ENCODE assay signal across 22 cellular contexts in genomic region chr6:16634855-16635254, GRCh38.
DNase-seq lines count a peak whose midpoint lies in the region; ATAC-seq and TF ChIP-seq lines count a peak whose summit lies in the region.
"Had no signal": no experiment of that assay in that cellular context is flagged by ENCODE, and none has a peak within 500 bp of the region (broad histone marks: within the 10 kb centered on the region; RNA-seq: fewer than 3 reads in every experiment).

No MANE protein-coding gene starts in this region.

- no peak overlapping the region for H3K4me3 ChIP-seq in CD4-positive, CD25-positive, alpha-beta regulatory T cell (ENCODE audit: low read depth, low read length)
- H3K4me3 ChIP-seq in CD4-positive, alpha-beta memory T cell (ENCODE audit: low read length in 2 of 2) = no peak overlapping the region
- H3K4me3 ChIP-seq: A549; BLaER1 treated with 17β-estradiol and CSF1 and Interleukin-3, amounts not matched to agents 10 nM and 100 nM; SK-N-MC had no signal

- DNase-seq in CD4-positive, CD25-positive, alpha-beta regulatory T cell = no peak
- no peak for DNase-seq in CD4-positive, alpha-beta memory T cell
- peak; percentile 72 for DNase-seq in NCI-H69 (lab: John Stamatoyannopoulos, UW)
- no peak for DNase-seq in left lobe of liver (ENCODE audit: low spot score)
- no peak for DNase-seq in activated CD4-positive, alpha-beta T cell treated with anti-CD3 and anti-CD28 coated beads for 36 hours
- no peak for DNase-seq in effector CD4-positive, alpha-beta T cell
- no peak for DNase-seq in osteocyte (ENCODE audit: extremely low spot score, unreplicated experiment)
- DNase-seq: AML-193, DMS153, DND-41, MM.1S, NCI-H2029, NCI-H2227 treated with DMSO at 0.1 percent for 48 hours, NCI-H510A, NCI-H774, SIG-M5 had no signal

- CTCF ChIA-PET in CD4-positive, alpha-beta memory T cell (lab: Charles Lee; ENCODE audit: partially characterized antibody) = interaction anchor here (0.8 to 2.1 kb wide), 8 partner anchors 9 to 225 kb away, joined by 3 to 7 read pairs (median 3); no protein-coding TSS in a partner anchor
- CTCF ChIA-PET in activated CD4-positive, alpha-beta T cell treated with anti-CD3 and anti-CD28 coated beads for 36 hours (lab: Charles Lee) = interaction anchor here (0.8 kb wide), 2 partner anchors 129 to 335 kb away, joined by 3 read pairs; no protein-coding TSS in a partner anchor

- H3K36me3 Mint-ChIP-seq in CD4-positive, CD25-positive, alpha-beta regulatory T cell = peaks cover 28% of the 10 kb centered on the region
- H3K36me3 Mint-ChIP-seq in CD4-positive, alpha-beta memory T cell = peaks cover 26 to 30% of the 10 kb centered on the region in 2 donors
- H3K36me3 Mint-ChIP-seq in activated CD4-positive, alpha-beta T cell treated with anti-CD3 and anti-CD28 coated beads for 36 hours (ENCODE audit: low read depth) = peaks cover 15% of the 10 kb centered on the region
- peaks cover 5% of the 10 kb centered on the region for H3K36me3 Mint-ChIP-seq in osteocyte (ENCODE audit: unreplicated experiment)
- H3K36me3 Mint-ChIP-seq: IgD-negative memory B cell had no signal

- ATAC-seq in CD4-positive, CD25-positive, alpha-beta regulatory T cell (ENCODE audit: low read depth in 2 of 2) = no peak
- peak; percentile 30 for ATAC-seq in left lobe of liver
- ATAC-seq in activated CD4-positive, alpha-beta T cell treated with anti-CD3 and anti-CD28 coated beads for 36 hours = no peak
- ATAC-seq: A549, HCT116 had no signal

- no peak overlapping the region for H3K27ac ChIP-seq in CD4-positive, CD25-positive, alpha-beta regulatory T cell (ENCODE audit: insufficient read depth, low read length, poor library complexity, severe bottlenecking)
- H3K27ac ChIP-seq in CD4-positive, alpha-beta memory T cell (ENCODE audit: low read depth, low read length) = no peak overlapping the region
- H3K27ac ChIP-seq: A549; BLaER1 treated with 17β-estradiol and CSF1 and Interleukin-3, amounts not matched to agents 10 nM and 100 nM; KMS-11; SK-N-MC had no signal

- POLR2A ChIA-PET in CD4-positive, alpha-beta memory T cell (lab: Charles Lee; ENCODE audit: partially characterized antibody) = interaction anchor here (0.9 to 1.5 kb wide), 5 partner anchors 11 to 76 kb away, joined by 3 to 5 read pairs (median 3); no protein-coding TSS in a partner anchor
- POLR2A ChIA-PET in activated CD4-positive, alpha-beta T cell treated with anti-CD3 and anti-CD28 coated beads for 36 hours (lab: Charles Lee) = no interaction called here

- no peaks in the 10 kb centered on the region for H3K27me3 Mint-ChIP-seq in CD4-positive, CD25-positive, alpha-beta regulatory T cell
- H3K27me3 Mint-ChIP-seq in CD4-positive, alpha-beta memory T cell = no peaks in the 10 kb centered on the region
- no peaks in the 10 kb centered on the region for H3K27me3 Mint-ChIP-seq in activated CD4-positive, alpha-beta T cell treated with anti-CD3 and anti-CD28 coated beads for 36 hours
- no peaks in the 10 kb centered on the region for H3K27me3 Mint-ChIP-seq in osteocyte (ENCODE audit: unreplicated experiment)
- H3K27me3 Mint-ChIP-seq: IgD-negative memory B cell had no signal

- H3K9me3 Mint-ChIP-seq in CD4-positive, CD25-positive, alpha-beta regulatory T cell = no peaks in the 10 kb centered on the region
- H3K9me3 Mint-ChIP-seq in CD4-positive, alpha-beta memory T cell = no peaks in the 10 kb centered on the region
- H3K9me3 Mint-ChIP-seq in activated CD4-positive, alpha-beta T cell treated with anti-CD3 and anti-CD28 coated beads for 36 hours (ENCODE audit: low read depth) = no peaks in the 10 kb centered on the region
- H3K9me3 Mint-ChIP-seq in osteocyte (ENCODE audit: unreplicated experiment) = no peaks in the 10 kb centered on the region
- H3K9me3 Mint-ChIP-seq: IgD-negative memory B cell had no signal

- H3K4me1 Mint-ChIP-seq in CD4-positive, CD25-positive, alpha-beta regulatory T cell = peaks cover 4 to 37% (median 34%) of the 10 kb centered on the region in 4 donors
- peaks cover 30 to 51% (median 40%) of the 10 kb centered on the region in 4 donors for H3K4me1 Mint-ChIP-seq in CD4-positive, alpha-beta memory T cell
- H3K4me1 Mint-ChIP-seq in activated CD4-positive, alpha-beta T cell treated with anti-CD3 and anti-CD28 coated beads for 36 hours = peaks cover 29% of the 10 kb centered on the region
- H3K4me1 Mint-ChIP-seq in osteocyte (ENCODE audit: unreplicated experiment) = peaks cover 24% of the 10 kb centered on the region

- no peaks in the 10 kb centered on the region for H3K9me3 ChIP-seq in CD4-positive, CD25-positive, alpha-beta regulatory T cell (ENCODE audit: control insufficient read depth in 2 of 2, low read length in 2 of 2)
- H3K9me3 ChIP-seq in CD4-positive, alpha-beta memory T cell (ENCODE audit: control insufficient read depth in 1 of 2, low read length in 2 of 2) = no peaks in the 10 kb centered on the region
- H3K9me3 ChIP-seq: A549 had no signal

- H3K36me3 ChIP-seq in CD4-positive, CD25-positive, alpha-beta regulatory T cell (ENCODE audit: control insufficient read depth, insufficient read depth, low read length) = peaks cover 9% of the 10 kb centered on the region
- no peaks in the 10 kb centered on the region for H3K36me3 ChIP-seq in CD4-positive, alpha-beta memory T cell (ENCODE audit: insufficient read depth, low read length)

- H3K4me3 Mint-ChIP-seq in CD4-positive, CD25-positive, alpha-beta regulatory T cell = no peak overlapping the region
- H3K4me3 Mint-ChIP-seq in CD4-positive, alpha-beta memory T cell = peak overlapping the region in 1 of 8 donors; percentile 36
- no peak overlapping the region for H3K4me3 Mint-ChIP-seq in activated CD4-positive, alpha-beta T cell treated with anti-CD3 and anti-CD28 coated beads for 36 hours
- H3K4me3 Mint-ChIP-seq in osteocyte (ENCODE audit: unreplicated experiment) = no peak overlapping the region
- H3K4me3 Mint-ChIP-seq: IgD-negative memory B cell had no signal

- no peaks in the 10 kb centered on the region for H3K27me3 ChIP-seq in CD4-positive, CD25-positive, alpha-beta regulatory T cell (ENCODE audit: control insufficient read depth, insufficient read depth, low read length)
- H3K27me3 ChIP-seq in CD4-positive, alpha-beta memory T cell (ENCODE audit: insufficient read depth, low read length) = no peaks in the 10 kb centered on the region
- H3K27me3 ChIP-seq: BLaER1 treated with 17β-estradiol and CSF1 and Interleukin-3, amounts not matched to agents 10 nM and 100 nM had no signal

- H3K4me1 ChIP-seq in CD4-positive, CD25-positive, alpha-beta regulatory T cell (ENCODE audit: control insufficient read depth, insufficient read depth, low read length, poor library complexity, severe bottlenecking) = peaks cover 9% of the 10 kb centered on the region
- H3K4me1 ChIP-seq in CD4-positive, alpha-beta memory T cell (ENCODE audit: insufficient read depth, low read length) = peaks cover 24% of the 10 kb centered on the region

- no peak for TF ChIP-seq CTCF in osteocyte (IDR thresholded peaks at IDR 0.05)

- intact Hi-C loops in CD4-positive, alpha-beta memory T cell (cut with micrococcal nuclease) = no loop called here
- intact Hi-C loops in activated CD4-positive, alpha-beta T cell treated with anti-CD3 and anti-CD28 coated beads for 36 hours (cut with DNase I, micrococcal nuclease) = no loop called here

- peak overlapping the region in 2 of 3 donors; percentile 6 to 20 for H3K27ac Mint-ChIP-seq in CD4-positive, CD25-positive, alpha-beta regulatory T cell
- H3K27ac Mint-ChIP-seq in CD4-positive, alpha-beta memory T cell = peak overlapping the region in 6 of 7 donors; percentile 23 to 86 (median 43)
- no peak overlapping the region for H3K27ac Mint-ChIP-seq in activated CD4-positive, alpha-beta T cell treated with anti-CD3 and anti-CD28 coated beads for 36 hours
- H3K27ac Mint-ChIP-seq in osteocyte (ENCODE audit: unreplicated experiment) = no peak overlapping the region

Comparison
In these comparisons a context has a peak if more than half of its experiments do, and no peak if none do; other contexts are left out.
1. H3K27ac Mint-ChIP-seq: peak in CD4-positive, CD25-positive, alpha-beta regulatory T cell (2 of 3) and CD4-positive, alpha-beta memory T cell (6 of 7); none in activated CD4-positive, alpha-beta T cell treated with anti-CD3 and anti-CD28 coated beads for 36 hours (single experiment) and osteocyte (single experiment).